Comparison of ENCODE assay signal across 8 cellular contexts in genomic region chrX:51336584-51336983, GRCh38. TPM values are rescaled to one million over a fixed set of nuclear protein-coding genes. Genes with fewer than 3 reads are reported as not detected.
A peak's percentile ranks its signal among the peaks of the same experiment; 100 is the strongest.
DNase-seq lines count a peak whose midpoint lies in the region; ATAC-seq, FAIRE-seq and TF ChIP-seq lines count a peak whose summit lies in the region.

No MANE protein-coding gene starts in this region.

- no peak for TF ChIP-seq EP300 in K562 (IDR thresholded peaks at IDR 0.05; ENCODE audit: low read length)

- H3K9me1 ChIP-seq in K562 (ENCODE audit: control insufficient read depth, insufficient read depth, low read length): no peaks in the 10 kb centered on the region

- no peak for TF ChIP-seq POLR2A in K562 (conservative IDR thresholded peaks at IDR 0.05)

- DNase-seq in NCI-H345 treated with DMSO at 0.1 percent for 48 hours (lab: John Stamatoyannopoulos, UW; ENCODE audit: unreplicated experiment) (peak; percentile 1), NCI-H345 (lab: John Stamatoyannopoulos, UW) (no peak), HAP-1 (ENCODE audit: low spot score in 2 of 2) (peak; percentile 54 to 74), K562 (ENCODE audit: extremely low read depth in 1 of 4, low spot score in 3 of 4) (peak; percentile 17 to 30 (median 27)), kidney epithelial cell (ENCODE audit: low read depth) (peak; percentile 14), upper lobe of right lung (no peak)
- no peak for DNase-seq in effector CD4-positive, alpha-beta T cell

- TF ChIP-seq CTCF in OCI-LY3 (IDR thresholded peaks at IDR 0.05; ENCODE audit: low read depth, low read length) (peak; percentile 52), K562 (IDR thresholded peaks at IDR 0.05 in 2 of 3, conservative IDR thresholded peaks at IDR 0.05 in 1 of 3; ENCODE audit: insufficient read depth in 2 of 3, low read depth in 1 of 3, low read length in 3 of 3) (peak; percentile 41 to 52 (median 50); a peak in 4 of 6 replicates), kidney epithelial cell (IDR thresholded peaks at IDR 0.05; ENCODE audit: insufficient read depth, low read length, poor library complexity, severe bottlenecking) (peak; percentile 63), upper lobe of right lung (IDR thresholded peaks at IDR 0.05) (peak; percentile 41)

- 0% methylated on average over 3 of the region's 3 CpGs for WGBS in K562 (ENCODE audit: insufficient coverage, low coverage, missing lambda C conversion rate)

- H3K36me3 ChIP-seq in HAP-1 (replicated peaks) (no peaks in the 10 kb centered on the region), OCI-LY3 (replicated peaks; ENCODE audit: low read depth, low read length) (no peaks in the 10 kb centered on the region), K562 (ENCODE audit: control insufficient read depth, insufficient read depth, low read length) (no peaks in the 10 kb centered on the region), kidney epithelial cell (ENCODE audit: control insufficient read depth, insufficient read depth, low read length) (no peaks in the 10 kb centered on the region), upper lobe of right lung (no peaks in the 10 kb centered on the region)

- H3K4me1 ChIP-seq in HAP-1: peaks cover 10% of the 10 kb centered on the region
- H3K4me1 ChIP-seq in OCI-LY3 (ENCODE audit: low read length): no peaks in the 10 kb centered on the region
- H3K4me1 ChIP-seq in K562 (replicated peaks in 1 of 2; ENCODE audit: control insufficient read depth in 2 of 2, insufficient read depth in 2 of 2, low read length in 2 of 2): no peaks in the 10 kb centered on the region
- H3K4me1 ChIP-seq in upper lobe of right lung: no peaks in the 10 kb centered on the region

- H3K4me2 ChIP-seq in OCI-LY3 (ENCODE audit: low read length) (no peak overlapping the region), K562 (ENCODE audit: insufficient read depth, low read length) (no peak overlapping the region)

- peak; percentile 72 for FAIRE-seq in K562 (lab: Jason Lieb, UNC)

- H3K79me2 ChIP-seq in OCI-LY3 (ENCODE audit: low read length): no peaks in the 10 kb centered on the region
- no peaks in the 10 kb centered on the region for H3K79me2 ChIP-seq in K562 (ENCODE audit: control insufficient read depth, insufficient read depth, low read length)

- no peak; a peak in 1 of 4 replicates for TF ChIP-seq RAD21 in K562 (CRISPR knock-in tag; conservative IDR thresholded peaks at IDR 0.05 in 1 of 2, IDR thresholded peaks at IDR 0.05 in 1 of 2)

- H2AFZ ChIP-seq in OCI-LY3 (ENCODE audit: low read depth, low read length) (no peak overlapping the region), K562 (ENCODE audit: low read depth, low read length) (no peak overlapping the region)

- BruUV-seq in K562 (replicated peaks; lab: Mats Ljungman, UMichigan): no TSS peak

- ATAC-seq in K562: peak; percentile 81
- peak; percentile 75 for ATAC-seq in upper lobe of right lung

- H3K4me3 ChIP-seq in HAP-1: no peak overlapping the region
- no peak overlapping the region for H3K4me3 ChIP-seq in OCI-LY3 (ENCODE audit: low read length)
- H3K4me3 ChIP-seq in K562: no peak overlapping the region
- no peak overlapping the region for H3K4me3 ChIP-seq in kidney epithelial cell (ENCODE audit: low read depth, low read length)
- no peak overlapping the region for H3K4me3 ChIP-seq in upper lobe of right lung

- no peak overlapping the region for H3K9ac ChIP-seq in OCI-LY3 (ENCODE audit: low read length)
- no peak overlapping the region for H3K9ac ChIP-seq in K562 (ENCODE audit: insufficient read depth in 1 of 2, low read depth in 2 of 2, low read length in 2 of 2)

- H3K27me3 ChIP-seq in HAP-1 (ENCODE audit: low read depth) (no peaks in the 10 kb centered on the region), OCI-LY3 (ENCODE audit: low read depth, low read length) (no peaks in the 10 kb centered on the region), K562 (ENCODE audit: control insufficient read depth in 2 of 2, insufficient read depth in 2 of 2, low read length in 2 of 2) (no peaks in the 10 kb centered on the region; a peak in 1 of 5 replicates), kidney epithelial cell (ENCODE audit: control insufficient read depth, insufficient read depth, low read length) (peaks cover 2% of the 10 kb centered on the region), upper lobe of right lung (no peaks in the 10 kb centered on the region)

- CTCF ChIA-PET in K562 (lab: Yijun Ruan, JAX; ENCODE audit: low intra/inter-chr PET ratio): interaction anchor here (0.9 kb wide), 1 partner anchor 120 kb away, joined by 3 read pairs; no protein-coding TSS in a partner anchor

- H3K9me3 ChIP-seq in HAP-1 (no peaks in the 10 kb centered on the region), OCI-LY3 (ENCODE audit: insufficient read depth, low read length) (no peaks in the 10 kb centered on the region), K562 (replicated peaks; ENCODE audit: control insufficient read depth, insufficient read depth, low read depth, low read length) (no peaks in the 10 kb centered on the region), upper lobe of right lung (no peaks in the 10 kb centered on the region)

- in situ Hi-C loops in HAP-1 (cut with MboI; ENCODE audit: low sequenced_read_pairs) (no loop called here), K562 (cut with MboI) (no loop called here)

- POLR2A ChIA-PET in K562 (lab: Yijun Ruan, JAX): no interaction called here

- intact Hi-C loops in K562 (cut with micrococcal nuclease): loop anchor here (5.0 kb wide), 1 partner anchor 86 kb away; no protein-coding TSS in a partner anchor
- intact Hi-C loops in upper lobe of right lung (cut with DNase I): no loop called here

- H3K27ac ChIP-seq in OCI-LY3 (ENCODE audit: low read length): no peak overlapping the region
- H3K27ac ChIP-seq in K562 (ENCODE audit: extremely low read depth, low read depth, low read length): no peak overlapping the region
- no peak overlapping the region for H3K27ac ChIP-seq in upper lobe of right lung

- no peaks in the 10 kb centered on the region for H4K20me1 ChIP-seq in OCI-LY3 (ENCODE audit: insufficient read depth, low read length)
- no peaks in the 10 kb centered on the region for H4K20me1 ChIP-seq in K562 (replicated peaks; ENCODE audit: control insufficient read depth, insufficient read depth, low read length)

TF ChIP-seq in K562, 482 proteins besides CTCF, POLR2A, EP300 and RAD21:
- TF ChIP-seq SMC3 (conservative IDR thresholded peaks at IDR 0.05; ENCODE audit: insufficient read depth, low read depth, low read length): peak; percentile 38
- TF ChIP-seq FOSL1 (tag; conservative IDR thresholded peaks at IDR 0.05): no peak

RNA-seq across cellular contexts. Expression of gene NUDT10, which starts 4.0 kb away (rescaled TPM):
- total RNA-seq in K562 (2011; cell fraction: chromatin; rRNA removed; ENCODE audit: low replicate concordance): not detected in 2 replicates
- total RNA-seq in K562 (2011; cell fraction: nucleolus; rRNA removed): not detected in 2 replicates
- not detected in 2 replicates for total RNA-seq in K562 (2011; cell fraction: nucleoplasm; rRNA removed)
- not detected in 2 replicates for total RNA-seq in K562 (2014; rRNA removed)
- not detected in 2 replicates for total RNA-seq in K562 (2014; rRNA removed; fragmentation: Illumina TruSeq; extraction: Trizol)
- not detected in 2 replicates for total RNA-seq in K562 (2015; rRNA removed; fragmentation: Illumina TruSeq; extraction: Trizol)
- total RNA-seq in K562 (2021): not detected in 2 replicates
- polyA plus RNA-seq in K562 (2011; rRNA removed): not detected in 2 replicates
- not detected in 2 replicates for polyA plus RNA-seq in K562 (2011; cell fraction: cytosol; rRNA removed)
- polyA plus RNA-seq in K562 (2011; cell fraction: nucleus; rRNA removed): not detected in 2 replicates
- polyA plus RNA-seq in K562 (2012): not detected in 2 replicates
- polyA plus RNA-seq in K562 (2014; fragmentation: Illumina TruSeq; extraction: Trizol): not detected in 2 replicates
- polyA plus RNA-seq in K562 (2014; fragmentation: Nextera tagmentation; extraction: Ambion mirVana): not detected
- polyA plus RNA-seq in K562 (2014; rRNA removed): not detected in 2 replicates
- not detected in 2 replicates for polyA minus RNA-seq in K562 (2011; rRNA and poly(A)+ RNA removed)
- polyA minus RNA-seq in K562 (2011; cell fraction: cytosol; rRNA and poly(A)+ RNA removed): not detected in 2 replicates
- not detected in 2 replicates for polyA minus RNA-seq in K562 (2011; cell fraction: nucleus; rRNA and poly(A)+ RNA removed)
- total RNA-seq in kidney epithelial cell: 4.5 and 5.8 TPM in 2 replicates
- not detected for total RNA-seq in upper lobe of right lung

Comparison
In these comparisons a context has a peak if more than half of its experiments do, and no peak if none do; other contexts are left out.
1. DNase-seq: peak in NCI-H345 treated with DMSO at 0.1 percent for 48 hours (single experiment), HAP-1 (2 of 2), K562 (4 of 4) and kidney epithelial cell (single experiment); none in NCI-H345 (single experiment), upper lobe of right lung (single experiment) and effector CD4-positive, alpha-beta T cell (single experiment).
2. Peak in every context shown above with its lines, with median percentiles within 50 percentile points of each other: CTCF ChIP-seq.